In genomic region chr16:26665166-26665939, GRCh38 we compare ENCODE assay signal across 13 cellular contexts.
A peak's percentile ranks its signal among the peaks of the same experiment; 100 is the strongest.
DNase-seq lines count a peak whose midpoint lies in the region; ATAC-seq and TF ChIP-seq lines count a peak whose summit lies in the region.
"Had no signal": no experiment of that assay in that cellular context is flagged by ENCODE, and none has a peak within 500 bp of the region (broad histone marks: within the 10 kb centered on the region; RNA-seq: fewer than 3 reads in every experiment).

No MANE protein-coding gene starts in this region.

- H3K27ac Mint-ChIP-seq in neural progenitor cell (no peak overlapping the region), Caco-2 (ENCODE audit: unreplicated experiment) (no peak overlapping the region), T-helper 17 cell (no peak overlapping the region)
- H3K27ac Mint-ChIP-seq: activated naive CD8-positive, alpha-beta T cell treated with anti-CD3 and anti-CD28 coated beads, Interleukin-2, amount 10 ng/mL, durations not matched to agents 7 days and 5 days; CD4-positive, CD25-positive, alpha-beta regulatory T cell had no signal

- H3K4me1 ChIP-seq in neural progenitor cell (peaks cover 45% of the 10 kb centered on the region), Caco-2 (no peaks in the 10 kb centered on the region)
- H3K4me1 ChIP-seq: suprapubic skin had no signal

- DNase-seq in NCI-H1092 (lab: John Stamatoyannopoulos, UW) (peak; percentile 51), NCI-H146 treated with DMSO at 0.1 percent for 48 hours (lab: John Stamatoyannopoulos, UW; ENCODE audit: unreplicated experiment) (peak; percentile 14), SHP77 treated with DMSO at 0.1 percent for 48 hours (lab: John Stamatoyannopoulos, UW) (peak; percentile 99), neural progenitor cell (ENCODE audit: low spot score) (no peak), Caco-2 (no peak), activated gamma-delta T cell treated with Interleukin-2 at 50 U/mL for 16 hours (no peak), T-helper 17 cell (no peak)
- DNase-seq: activated naive CD8-positive, alpha-beta T cell treated with anti-CD3 and anti-CD28 coated beads, Interleukin-2, amount 10 ng/mL, durations not matched to agents 7 days and 5 days; CD4-positive, CD25-positive, alpha-beta regulatory T cell; left colon; MM.1S had no signal

- H3K9me3 Mint-ChIP-seq in neural progenitor cell, result peaks cover 2% of the 10 kb centered on the region
- no peaks in the 10 kb centered on the region for H3K9me3 Mint-ChIP-seq in Caco-2 (ENCODE audit: unreplicated experiment)

- H2AFZ ChIP-seq in neural progenitor cell (replicated peaks), result no peak overlapping the region

- no peak overlapping the region for H3K27ac ChIP-seq in neural progenitor cell
- H3K27ac ChIP-seq: suprapubic skin had no signal

- CTCF ChIA-PET in Caco-2 (lab: Charles Lee), result no interaction called here

- H3K36me3 ChIP-seq in neural progenitor cell (no peaks in the 10 kb centered on the region), Caco-2 (ENCODE audit: control insufficient read depth, insufficient read depth, low read length) (no peaks in the 10 kb centered on the region)
- H3K36me3 ChIP-seq: suprapubic skin had no signal

- H3K9me3 ChIP-seq in neural progenitor cell (ENCODE audit: low read depth) (no peaks in the 10 kb centered on the region), Caco-2 (no peaks in the 10 kb centered on the region), T-helper 17 cell (ENCODE audit: control insufficient read depth, low read length, poor library complexity, severe bottlenecking) (no peaks in the 10 kb centered on the region)
- H3K9me3 ChIP-seq: suprapubic skin had no signal

- peaks cover 46% of the 10 kb centered on the region for H3K4me1 Mint-ChIP-seq in neural progenitor cell
- no peaks in the 10 kb centered on the region for H3K4me1 Mint-ChIP-seq in Caco-2 (ENCODE audit: low read depth, unreplicated experiment)
- peaks cover 5% of the 10 kb centered on the region for H3K4me1 Mint-ChIP-seq in T-helper 17 cell

- H4K20me1 ChIP-seq in neural progenitor cell (ENCODE audit: low read depth), result no peaks in the 10 kb centered on the region

- H3K4me2 ChIP-seq in neural progenitor cell, result peak overlapping the region; percentile 41

- POLR2A ChIA-PET in Caco-2 (lab: Charles Lee), result no interaction called here

- BruUV-seq in Caco-2 (replicated peaks; lab: Mats Ljungman, UMichigan), result no TSS peak

- H3K27me3 Mint-ChIP-seq in neural progenitor cell (ENCODE audit: insufficient read depth, low read depth), result peaks cover 14% of the 10 kb centered on the region
- H3K27me3 Mint-ChIP-seq in Caco-2 (ENCODE audit: insufficient read depth, unreplicated experiment), result peaks cover 9% of the 10 kb centered on the region
- H3K27me3 Mint-ChIP-seq in T-helper 17 cell, result peaks cover 7% of the 10 kb centered on the region

- H3K4me3 Mint-ChIP-seq in neural progenitor cell, result peak overlapping the region; percentile 33
- H3K4me3 Mint-ChIP-seq in Caco-2 (ENCODE audit: unreplicated experiment), result no peak overlapping the region
- H3K4me3 Mint-ChIP-seq in T-helper 17 cell, result no peak overlapping the region
- H3K4me3 Mint-ChIP-seq: activated naive CD8-positive, alpha-beta T cell treated with anti-CD3 and anti-CD28 coated beads, Interleukin-2, amount 10 ng/mL, durations not matched to agents 7 days and 5 days; CD4-positive, CD25-positive, alpha-beta regulatory T cell had no signal

- peaks cover 2% of the 10 kb centered on the region for H3K36me3 Mint-ChIP-seq in neural progenitor cell
- no peaks in the 10 kb centered on the region for H3K36me3 Mint-ChIP-seq in Caco-2 (ENCODE audit: insufficient read depth, unreplicated experiment)
- H3K36me3 Mint-ChIP-seq in T-helper 17 cell (ENCODE audit: low read depth), result no peaks in the 10 kb centered on the region
- H3K36me3 Mint-ChIP-seq: activated naive CD8-positive, alpha-beta T cell treated with anti-CD3 and anti-CD28 coated beads, Interleukin-2, amount 10 ng/mL, durations not matched to agents 7 days and 5 days; CD4-positive, CD25-positive, alpha-beta regulatory T cell had no signal

- H3K9ac ChIP-seq in neural progenitor cell, result no peak overlapping the region

- no peak for TF ChIP-seq CTCF in neural progenitor cell (IDR thresholded peaks at IDR 0.05)
- no peak for TF ChIP-seq CTCF in Caco-2 (IDR thresholded peaks at IDR 0.05; ENCODE audit: insufficient read depth in 1 of 2, low read depth in 1 of 2, low read length in 1 of 2, severe bottlenecking in 1 of 2, unreplicated experiment in 1 of 2)

- H3K27me3 ChIP-seq in neural progenitor cell, result no peaks in the 10 kb centered on the region
- no peaks in the 10 kb centered on the region for H3K27me3 ChIP-seq in Caco-2 (replicated peaks; ENCODE audit: control insufficient read depth, insufficient read depth, low read length)

- peaks cover 19% of the 10 kb centered on the region for H3F3A ChIP-seq in neural progenitor cell (ENCODE audit: low read depth)

- intact Hi-C loops in Caco-2 (cut with micrococcal nuclease; ENCODE audit: unreplicated experiment), result no loop called here

- H3K4me3 ChIP-seq in neural progenitor cell, result no peak overlapping the region
- H3K4me3 ChIP-seq in Caco-2 (ENCODE audit: low read depth, low read length), result no peak overlapping the region
- H3K4me3 ChIP-seq: suprapubic skin had no signal

- no peaks in the 10 kb centered on the region for H3K79me2 ChIP-seq in neural progenitor cell (ENCODE audit: low read depth)

- no peak for ATAC-seq in T-helper 17 cell
- ATAC-seq: left colon, SK-N-SH treated with all-trans-retinoic acid at 6 μM for 48 hours had no signal

Comparison
In these comparisons a context has a peak if more than half of its experiments do, and no peak if none do; other contexts are left out.
1. DNase-seq: peak in NCI-H1092 (single experiment), NCI-H146 treated with DMSO at 0.1 percent for 48 hours (single experiment) and SHP77 treated with DMSO at 0.1 percent for 48 hours (single experiment); none in neural progenitor cell (single experiment), Caco-2 (0 of 2), activated gamma-delta T cell treated with Interleukin-2 at 50 U/mL for 16 hours (single experiment) and T-helper 17 cell (0 of 3).